19 cellular contexts compared by ENCODE assay signal in the genomic region with DNA sequence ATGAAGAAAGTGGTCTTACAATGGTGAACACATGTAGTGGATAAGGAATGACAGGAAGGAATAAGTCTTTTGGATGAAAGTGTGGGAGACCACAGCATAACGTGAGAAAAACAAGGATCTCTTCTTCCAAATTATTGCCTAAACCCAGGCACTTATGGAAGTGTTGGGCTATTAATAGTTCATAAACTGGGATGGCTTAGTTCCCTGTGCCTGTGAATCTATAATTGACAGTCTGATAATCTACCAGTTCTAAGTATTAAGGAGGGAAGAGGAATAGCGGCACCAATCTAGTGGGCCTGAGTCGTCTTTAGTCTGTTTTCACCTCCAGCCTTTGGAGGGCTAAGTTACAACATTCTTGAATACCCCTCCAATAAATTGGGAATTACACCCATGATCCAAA. TPM values are rescaled to one million over a fixed set of nuclear protein-coding genes. Genes with fewer than 3 reads are reported as not detected.
A peak's percentile ranks its signal among the peaks of the same experiment; 100 is the strongest.
DNase-seq lines count a peak whose midpoint lies in the region; ATAC-seq and TF ChIP-seq lines count a peak whose summit lies in the region.
"Had no signal": no experiment of that assay in that cellular context is flagged by ENCODE, and none has a peak within 500 bp of the region (broad histone marks: within the 10 kb centered on the region; RNA-seq: fewer than 3 reads in every experiment).

No MANE protein-coding gene starts in this region.

- DNase-seq in esophagus muscularis mucosa (ENCODE audit: extremely low spot score) (peak; percentile 4), heart right ventricle (no peak), right atrium auricular region (ENCODE audit: low spot score) (no peak), midbrain (lab: John Stamatoyannopoulos, UW) (no peak), lower leg skin (ENCODE audit: low spot score in 2 of 2) (no peak), G401 (ENCODE audit: low spot score) (no peak)
- DNase-seq: ACHN; BE2C; C1 segment of cervical spinal cord; CD4-positive, CD25-positive, alpha-beta regulatory T cell; CD8-positive, alpha-beta memory T cell; COR-L47; GDM1; GOT3; H7; HFFc6 had no signal

- in situ Hi-C loops in G401 (cut with HindIII; ENCODE audit: low sequenced_read_pairs): no loop called here

- H3K4me1 ChIP-seq in esophagus muscularis mucosa (peaks cover 0 to 4% (median 0%) of the 10 kb centered on the region in 4 donors), heart right ventricle (peaks cover 0 to 39% (median 27%) of the 10 kb centered on the region in 9 donors), right atrium auricular region (peaks cover 0 to 21% of the 10 kb centered on the region in 2 donors)

- TF ChIP-seq CTCF in esophagus muscularis mucosa (IDR thresholded peaks at IDR 0.05) (no peak), heart right ventricle (IDR thresholded peaks at IDR 0.05) (no peak), right atrium auricular region (IDR thresholded peaks at IDR 0.05) (no peak), lower leg skin (IDR thresholded peaks at IDR 0.05) (no peak)

- intact Hi-C loops in esophagus muscularis mucosa (cut with DNase I) (no loop called here), heart right ventricle (cut with DNase I) (loop anchor here in 1 of 10 donors (5.0 to 10.0 kb wide), 2 partner anchors 63 to 640 kb away; no protein-coding TSS in a partner anchor), lower leg skin (cut with DNase I; ENCODE audit: low total_unique reads) (no loop called here)

- no peak overlapping the region for H3K27ac ChIP-seq in esophagus muscularis mucosa (replicated peaks in 1 of 4)
- peak overlapping the region in 9 of 10 donors; percentile 23 to 77 (median 61) for H3K27ac ChIP-seq in heart right ventricle
- H3K27ac ChIP-seq in right atrium auricular region: peak overlapping the region; percentile 67 to 77

- no peak for TF ChIP-seq EP300 in esophagus muscularis mucosa (IDR thresholded peaks at IDR 0.05)

- H3K9me3 ChIP-seq in esophagus muscularis mucosa (no peaks in the 10 kb centered on the region), heart right ventricle (no peaks in the 10 kb centered on the region), right atrium auricular region (no peaks in the 10 kb centered on the region)
- H3K9me3 ChIP-seq: BE2C had no signal

- H3K4me3 ChIP-seq in esophagus muscularis mucosa (no peak overlapping the region), heart right ventricle (no peak overlapping the region), right atrium auricular region (no peak overlapping the region), lower leg skin (ENCODE audit: low read depth, poor library complexity, severe bottlenecking) (no peak overlapping the region)

- WGBS in esophagus muscularis mucosa: 89% methylated on average over 3 of the region's 3 CpGs
- WGBS in heart right ventricle, 2 donors: 54 to 73% methylated on average over 3 of the region's 3 CpGs
- WGBS in lower leg skin, 2 donors: 91 to 97% methylated on average over 3 of the region's 3 CpGs

- no peak for TF ChIP-seq POLR2A in esophagus muscularis mucosa (IDR thresholded peaks at IDR 0.05; ENCODE audit: low read depth)
- TF ChIP-seq POLR2A in lower leg skin (IDR thresholded peaks at IDR 0.05): no peak

- no peaks in the 10 kb centered on the region for H3K27me3 ChIP-seq in esophagus muscularis mucosa
- H3K27me3 ChIP-seq in heart right ventricle: no peaks in the 10 kb centered on the region
- no peaks in the 10 kb centered on the region for H3K27me3 ChIP-seq in right atrium auricular region
- H3K27me3 ChIP-seq: BE2C had no signal

- ATAC-seq in heart right ventricle: peak in 7 of 8 donors; percentile 55 to 85 (median 78)
- ATAC-seq: HCT116, HepG2 had no signal

- H3K36me3 ChIP-seq in esophagus muscularis mucosa (peaks cover 0 to 64% (median 19%) of the 10 kb centered on the region in 4 donors), heart right ventricle (peaks cover 0 to 72% (median 0%) of the 10 kb centered on the region in 9 donors), right atrium auricular region (peaks cover 5% of the 10 kb centered on the region)
- H3K36me3 ChIP-seq: BE2C had no signal

RNA-seq across cellular contexts. Expression of a gene that starts 39.2 kb away (rescaled TPM):
- under 1 TPM; 0.06 to 0.42 (median 0.12) TPM for total RNA-seq in esophagus muscularis mucosa
- total RNA-seq in heart right ventricle: under 1 TPM in 4 of 10 donors, not detected in 6; 0.07 to 0.49 (median 0.17) TPM
- under 1 TPM; 0.04 to 0.07 TPM for polyA plus RNA-seq in heart right ventricle
- total RNA-seq in right atrium auricular region: not detected
- total RNA-seq in lower leg skin: under 1 TPM in 3 of 4 donors, not detected in 1; 0.13 to 0.20 (median 0.16) TPM
- total RNA-seq in G401 (2014; rRNA removed; shearing (Covaris generic)): not detected in 2 replicates
- total RNA-seq: CD4-positive, CD25-positive, alpha-beta regulatory T cell; CD8-positive, alpha-beta memory T cell; H7; HepG2 had no signal
- polyA plus RNA-seq: CD8-positive, alpha-beta memory T cell; HepG2; IgD-negative memory B cell had no signal

Comparison
In these comparisons a context has a peak if more than half of its experiments do, and no peak if none do; other contexts are left out.
1. H3K27ac ChIP-seq: peak in heart right ventricle (9 of 10) and right atrium auricular region (2 of 2); none in esophagus muscularis mucosa (0 of 4).